21 cellular contexts compared by ENCODE assay signal in genomic region chr19:18646535-18647370, GRCh38. TPM values are rescaled to one million over a fixed set of nuclear protein-coding genes. Genes with fewer than 3 reads are reported as not detected.
DNase-seq lines count a peak whose midpoint lies in the region; TF ChIP-seq lines count a peak whose summit lies in the region.
"Had no signal": no experiment of that assay in that cellular context is flagged by ENCODE, and none has a peak within 500 bp of the region (broad histone marks: within the 10 kb centered on the region; RNA-seq: fewer than 3 reads in every experiment).

No MANE protein-coding gene starts in this region.

- in situ Hi-C loops in GM23248 (cut with MboI), result no loop called here

- peak in 1 of 2 donors; percentile 49 for TF ChIP-seq POLR2A in thyroid gland (IDR thresholded peaks at IDR 0.05)

- H2AK5ac ChIP-seq in mesenchymal stem cell (ENCODE audit: low read length, severe bottlenecking), result no peak overlapping the region

- H3K4me1 ChIP-seq in mesenchymal stem cell (ENCODE audit: control insufficient read depth, insufficient read depth, low read depth, low read length), result peaks cover 44% of the 10 kb centered on the region
- peaks cover 57 to 76% of the 10 kb centered on the region in 2 donors for H3K4me1 ChIP-seq in thyroid gland
- peaks cover 22% of the 10 kb centered on the region for H3K4me1 ChIP-seq in GM23248 (ENCODE audit: insufficient read depth)
- H3K4me1 ChIP-seq: BE2C, right lobe of liver had no signal

- H2BK5ac ChIP-seq in mesenchymal stem cell (ENCODE audit: low read depth, low read length, poor library complexity, severe bottlenecking), result no peak overlapping the region

- H2AFZ ChIP-seq in mesenchymal stem cell (ENCODE audit: low read depth, low read length) (no peak overlapping the region), GM23248 (no peak overlapping the region)

- H3K79me1 ChIP-seq in mesenchymal stem cell (replicated peaks; ENCODE audit: low read length, poor library complexity, severe bottlenecking), result peaks cover 32% of the 10 kb centered on the region

- H3K4me3 ChIP-seq in mesenchymal stem cell (ENCODE audit: insufficient read depth in 1 of 2, low read depth in 1 of 2, low read length in 2 of 2) (no peak overlapping the region), thyroid gland (replicated peaks in 1 of 3) (no peak overlapping the region), GM23248 (no peak overlapping the region)
- H3K4me3 ChIP-seq: gastroesophageal sphincter, right lobe of liver had no signal

- peak overlapping the region; percentile 73 for H3K27ac ChIP-seq in angular gyrus (ENCODE audit: low read depth, low read length)
- no peak overlapping the region for H3K27ac ChIP-seq in mesenchymal stem cell (ENCODE audit: low read length, poor library complexity, severe bottlenecking)
- H3K27ac ChIP-seq in thyroid gland, result peak overlapping the region; percentile 95 to 96 (median 96)
- no peak overlapping the region for H3K27ac ChIP-seq in GM23248
- H3K27ac ChIP-seq: right lobe of liver had no signal

- peaks cover 7% of the 10 kb centered on the region for H3K9me3 ChIP-seq in mesenchymal stem cell (ENCODE audit: control insufficient read depth, low read length)
- H3K9me3 ChIP-seq in thyroid gland, result no peaks in the 10 kb centered on the region
- no peaks in the 10 kb centered on the region for H3K9me3 ChIP-seq in GM23248 (ENCODE audit: low read depth)
- H3K9me3 ChIP-seq: gastroesophageal sphincter, right lobe of liver had no signal

- H3K18ac ChIP-seq in mesenchymal stem cell (ENCODE audit: low read depth in 1 of 2, low read length in 2 of 2), result no peak overlapping the region

- peak overlapping the region; percentile 21 for H2BK15ac ChIP-seq in mesenchymal stem cell (ENCODE audit: low read depth, poor library complexity, severe bottlenecking)

- H3K9me2 ChIP-seq in GM23248 (ENCODE audit: insufficient read depth), result no peaks in the 10 kb centered on the region

- no peaks in the 10 kb centered on the region for H4K20me1 ChIP-seq in GM23248 (ENCODE audit: insufficient read depth)

- H3K27me3 ChIP-seq in mesenchymal stem cell (ENCODE audit: control insufficient read depth in 1 of 2, insufficient read depth in 1 of 2, low read length in 2 of 2), result no peaks in the 10 kb centered on the region
- H3K27me3 ChIP-seq in thyroid gland, result no peaks in the 10 kb centered on the region
- H3K27me3 ChIP-seq in GM23248 (replicated peaks; ENCODE audit: insufficient read depth), result no peaks in the 10 kb centered on the region
- H3K27me3 ChIP-seq: BE2C, gastroesophageal sphincter, right lobe of liver had no signal

- no peak overlapping the region for H3K14ac ChIP-seq in mesenchymal stem cell (ENCODE audit: low read length in 2 of 2)

- WGBS in mesenchymal stem cell, result 88% methylated on average over 32 of the region's 34 CpGs
- WGBS in thyroid gland, 2 donors, result 44 to 62% methylated on average over 28 to 32 of the region's 34 CpGs
- WGBS in GM23248 (ENCODE audit: low coverage in 1 of 2, low lambda C conversion rate in 2 of 2, missing lambda C conversion rate in 2 of 2), 2 experiments, result 90% methylated on average over 28 to 34 of the region's 34 CpGs

- no peak overlapping the region for H4K8ac ChIP-seq in mesenchymal stem cell (ENCODE audit: low read length)

- no peak overlapping the region for H3K9ac ChIP-seq in mesenchymal stem cell (ENCODE audit: low read length)
- no peak overlapping the region for H3K9ac ChIP-seq in GM23248

- peak overlapping the region; percentile 34 for H4K91ac ChIP-seq in mesenchymal stem cell (ENCODE audit: low read length)

- H3K36me3 ChIP-seq in mesenchymal stem cell (ENCODE audit: control insufficient read depth in 1 of 2, insufficient read depth in 2 of 2, low read depth in 1 of 2, low read length in 2 of 2), result peaks cover 0 to 7% of the 10 kb centered on the region in 2 experiments
- H3K36me3 ChIP-seq in thyroid gland, result no peaks in the 10 kb centered on the region
- no peaks in the 10 kb centered on the region for H3K36me3 ChIP-seq in GM23248 (ENCODE audit: low read depth)
- H3K36me3 ChIP-seq: BE2C, gastroesophageal sphincter, right lobe of liver had no signal

- H3K23ac ChIP-seq in mesenchymal stem cell (ENCODE audit: low read length in 2 of 2), result no peak overlapping the region

- H2BK120ac ChIP-seq in mesenchymal stem cell (ENCODE audit: low read depth, low read length), result no peak overlapping the region

- no peak for TF ChIP-seq CTCF in thyroid gland (IDR thresholded peaks at IDR 0.05)

- no peak overlapping the region for H3K4ac ChIP-seq in mesenchymal stem cell (ENCODE audit: low read depth in 1 of 2, low read length in 2 of 2)

- no peaks in the 10 kb centered on the region for H3K79me2 ChIP-seq in GM23248 (ENCODE audit: insufficient read depth)

- peak; percentile 10 for DNase-seq in NCI-H748 (lab: John Stamatoyannopoulos, UW; ENCODE audit: unreplicated experiment)
- no peak for DNase-seq in NCI-H748 treated with DMSO at 0.1 percent for 48 hours (lab: John Stamatoyannopoulos, UW)
- no peak for DNase-seq in mesenchymal stem cell
- peak; percentile 94 to 96 for DNase-seq in thyroid gland
- no peak for DNase-seq in GM23248
- no peak for DNase-seq in NOMO-1 (lab: John Stamatoyannopoulos, UW; ENCODE audit: unreplicated experiment in 2 of 2)
- DNase-seq in posterior cingulate gyrus, result no peak
- DNase-seq: activated CD4-positive, alpha-beta T cell treated with anti-CD3 and anti-CD28 coated beads for 1 hour; activated naive CD8-positive, alpha-beta T cell treated with anti-CD3 and anti-CD28 coated beads for 36 hours; BE2C; erythroblast; Kasumi-1; midbrain; NCI-H510A; right lobe of liver; stimulated activated naive CD4-positive, alpha-beta T cell had no signal

- intact Hi-C loops in thyroid gland (cut with DNase I), result no loop called here
- intact Hi-C loops in posterior cingulate gyrus (cut with DNase I), result no loop called here

- peaks cover 8% of the 10 kb centered on the region; the same call in 1 of the 2 replicates for H3F3A ChIP-seq in GM23248 (ENCODE audit: insufficient read depth)

- peak overlapping the region in 1 of 2 experiments; percentile 56 for H2BK12ac ChIP-seq in mesenchymal stem cell (ENCODE audit: low read length in 2 of 2)

- no peak overlapping the region for H3K4me2 ChIP-seq in mesenchymal stem cell (ENCODE audit: low read length, poor library complexity, severe bottlenecking)
- no peak overlapping the region for H3K4me2 ChIP-seq in GM23248 (ENCODE audit: unreplicated experiment)

RNA-seq across cellular contexts. Expression of gene KLHL26, which starts 9.9 kb away (rescaled TPM):
- 2.6 TPM for polyA plus RNA-seq in mesenchymal stem cell (2013, experiment 1 of 2)
- polyA plus RNA-seq in mesenchymal stem cell (2013, experiment 2 of 2), result 2.9 TPM
- total RNA-seq in thyroid gland, result 10 to 100 TPM; 13.4 to 20.2 (median 15.9) TPM
- 5.7 and 6.4 TPM in 2 replicates for total RNA-seq in GM23248 (2014; rRNA removed; shearing (Covaris generic))
- polyA plus RNA-seq in GM23248 (2016; fragmentation: Nextera tagmentation; extraction: Ambion mirVana), result 2.8 and 2.9 TPM in 2 replicates

RNA-seq across cellular contexts. Expression of gene TMEM59L, which starts 34.1 kb away (rescaled TPM):
- polyA plus RNA-seq in mesenchymal stem cell (2013, experiment 1 of 2), result 1.1 TPM
- 1.1 TPM for polyA plus RNA-seq in mesenchymal stem cell (2013, experiment 2 of 2)
- 1 to 10 TPM; 1.3 to 3.1 (median 2.3) TPM for total RNA-seq in thyroid gland
- total RNA-seq in GM23248 (2014; rRNA removed; shearing (Covaris generic)), result 0.13 and 0.97 TPM in 2 replicates
- polyA plus RNA-seq in GM23248 (2016; fragmentation: Nextera tagmentation; extraction: Ambion mirVana), result 2.1 and 3.4 TPM in 2 replicates
- total RNA-seq: activated CD8-positive, alpha-beta memory T cell treated with anti-CD3 and anti-CD28 coated beads for 36 hours; activated naive CD8-positive, alpha-beta T cell treated with anti-CD3 and anti-CD28 coated beads for 36 hours; dermis microvascular lymphatic vessel endothelial cell had no signal

RNA-seq across cellular contexts. Expression of gene CRTC1, which starts 36.7 kb away (rescaled TPM):
- 9.9 TPM for polyA plus RNA-seq in mesenchymal stem cell (2013, experiment 1 of 2)
- 9.4 TPM for polyA plus RNA-seq in mesenchymal stem cell (2013, experiment 2 of 2)
- total RNA-seq in thyroid gland, result 10 to 100 TPM; 12.3 to 15.9 (median 13.1) TPM
- 1.2 and 1.4 TPM in 2 replicates for total RNA-seq in GM23248 (2014; rRNA removed; shearing (Covaris generic))
- 4.0 and 5.1 TPM in 2 replicates for polyA plus RNA-seq in GM23248 (2016; fragmentation: Nextera tagmentation; extraction: Ambion mirVana)

RNA-seq across cellular contexts. Expression of gene CRLF1, which starts 40.2 kb away (rescaled TPM):
- 0.10 TPM for polyA plus RNA-seq in mesenchymal stem cell (2013, experiment 1 of 2)
- polyA plus RNA-seq in mesenchymal stem cell (2013, experiment 2 of 2), result 0.18 TPM
- total RNA-seq in thyroid gland, result 100 to 1,000 TPM in 2 of 4 donors, 10 to 100 TPM in 2; 87.2 to 140 (median 101) TPM
- 40.0 and 59.2 TPM in 2 replicates for total RNA-seq in GM23248 (2014; rRNA removed; shearing (Covaris generic))
- 8.6 and 9.9 TPM in 2 replicates for polyA plus RNA-seq in GM23248 (2016; fragmentation: Nextera tagmentation; extraction: Ambion mirVana)
- total RNA-seq: activated naive CD8-positive, alpha-beta T cell treated with anti-CD3 and anti-CD28 coated beads for 36 hours; activated T-helper 1 cell treated with anti-CD3 and anti-CD28 coated beads, Interleukin-12 subunit alpha, Interleukin-12 subunit beta, Interleukin-2, Interleukin-4 antibody, amounts not matched to agents 30 ng/mL and 10 ng/mL and 1 ng/mL, durations not matched to agents 14 hours and 24 hours and 36 hours had no signal

RNA-seq across cellular contexts. Expression of gene REX1BD, which starts 58.2 kb away (rescaled TPM):
- 64.9 TPM for polyA plus RNA-seq in mesenchymal stem cell (2013, experiment 1 of 2)
- 73.1 TPM for polyA plus RNA-seq in mesenchymal stem cell (2013, experiment 2 of 2)
- total RNA-seq in thyroid gland, result 100 to 1,000 TPM in 2 of 4 donors, 10 to 100 TPM in 2; 57.4 to 137 (median 101) TPM
- total RNA-seq in GM23248 (2014; rRNA removed; shearing (Covaris generic)), result 79.9 and 133 TPM in 2 replicates
- polyA plus RNA-seq in GM23248 (2016; fragmentation: Nextera tagmentation; extraction: Ambion mirVana), result 103 and 105 TPM in 2 replicates

Comparison
In these comparisons a context has a peak if more than half of its experiments do, and no peak if none do; other contexts are left out.
1. DNase-seq: peak in NCI-H748 (single experiment) and thyroid gland (2 of 2); none in NCI-H748 treated with DMSO at 0.1 percent for 48 hours (single experiment), mesenchymal stem cell (single experiment), GM23248 (single experiment), NOMO-1 (0 of 2) and posterior cingulate gyrus (0 of 10).
2. H3K27ac ChIP-seq: peak in angular gyrus (single experiment) and thyroid gland (3 of 3); none in mesenchymal stem cell (single experiment) and GM23248 (single experiment).